In the genomic region with DNA sequence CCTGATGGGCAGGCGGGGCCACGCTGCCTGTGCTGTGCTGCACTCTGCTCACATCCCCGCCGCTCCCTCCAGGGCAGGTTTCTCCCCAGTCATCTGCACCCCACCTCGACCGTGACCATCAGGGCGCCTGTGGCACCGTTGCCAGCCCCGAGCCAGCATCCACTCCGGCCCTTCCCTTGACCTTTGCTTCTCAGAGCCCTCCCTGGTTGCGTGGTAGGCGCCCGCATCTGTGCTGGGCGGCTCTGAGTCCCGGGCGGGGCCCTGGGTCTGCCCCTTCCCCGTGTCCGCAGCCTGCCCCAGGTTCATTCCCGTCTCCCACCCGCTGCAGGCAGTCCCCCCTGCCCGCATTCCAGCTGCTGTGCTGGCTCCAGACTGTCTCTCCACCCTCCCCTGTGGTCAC, we compare ENCODE assay signal across 1 cellular context.
A peak's percentile ranks its signal among the peaks of the same experiment; 100 is the strongest.
TF ChIP-seq lines count a peak whose summit lies in the region.

No MANE protein-coding gene starts in this region.

TF ChIP-seq in K562, 482 proteins besides CTCF, POLR2A, EP300 and RAD21:
- TF ChIP-seq FOXJ2 (tag; IDR thresholded peaks at IDR 0.05) (no peak), BCOR (IDR thresholded peaks at IDR 0.05) (no peak), KAT2B (IDR thresholded peaks at IDR 0.05; ENCODE audit: low read depth, low read length) (no peak), POLR2G (IDR thresholded peaks at IDR 0.05; ENCODE audit: low read depth, low read length) (0 out of 2 replicates have a peak, but pooled peaks have one; percentile 5)
